20 cellular contexts compared by ENCODE assay signal in genomic region chr4:7983296-7983695, GRCh38. TPM values are rescaled to one million over a fixed set of nuclear protein-coding genes. Genes with fewer than 3 reads are reported as not detected.
DNase-seq lines count a peak whose midpoint lies in the region; ATAC-seq and TF ChIP-seq lines count a peak whose summit lies in the region.
"Had no signal": no experiment of that assay in that cellular context is flagged by ENCODE, and none has a peak within 500 bp of the region (broad histone marks: within the 10 kb centered on the region; RNA-seq: fewer than 3 reads in every experiment).

No MANE protein-coding gene starts in this region.

- WGBS in body of pancreas, 2 donors, result 94 to 96% methylated on average over 17 of the region's 17 CpGs

- no peak for TF ChIP-seq POLR2A in Peyer's patch (IDR thresholded peaks at IDR 0.05)
- TF ChIP-seq POLR2A in body of pancreas (IDR thresholded peaks at IDR 0.05), result no peak

- H3K27ac ChIP-seq in Peyer's patch, result peak overlapping the region in 3 of 4 donors; percentile 51 to 72 (median 57)
- no peak overlapping the region for H3K27ac ChIP-seq in colonic mucosa
- H3K27ac ChIP-seq in osteoblast (ENCODE audit: low read depth, low read length), result no peak overlapping the region
- H3K27ac ChIP-seq in body of pancreas, result no peak overlapping the region

- peak; percentile 60 for ATAC-seq in left colon
- ATAC-seq in body of pancreas, result no peak
- ATAC-seq: GM12878 had no signal

- TF ChIP-seq CTCF in Peyer's patch (IDR thresholded peaks at IDR 0.05) (no peak), colonic mucosa (IDR thresholded peaks at IDR 0.05) (no peak), osteoblast (IDR thresholded peaks at IDR 0.05; ENCODE audit: extremely low read depth, low read depth, low read length) (no peak), body of pancreas (IDR thresholded peaks at IDR 0.05) (no peak)

- no peaks in the 10 kb centered on the region for H4K20me1 ChIP-seq in osteoblast (ENCODE audit: insufficient read depth, low read length)

- H3K27me3 ChIP-seq in Peyer's patch, result no peaks in the 10 kb centered on the region
- no peaks in the 10 kb centered on the region for H3K27me3 ChIP-seq in colonic mucosa
- H3K27me3 ChIP-seq in osteoblast (ENCODE audit: insufficient read depth, low read length), result no peaks in the 10 kb centered on the region
- no peaks in the 10 kb centered on the region for H3K27me3 ChIP-seq in body of pancreas

- peak overlapping the region in 1 of 2 donors; percentile 66 for H3K9ac ChIP-seq in colonic mucosa (ENCODE audit: low read depth in 2 of 2, low read length in 2 of 2)

- peak overlapping the region in 1 of 4 donors; percentile 40 for H3K4me3 ChIP-seq in Peyer's patch
- H3K4me3 ChIP-seq in colonic mucosa, result no peak overlapping the region
- H3K4me3 ChIP-seq in osteoblast (ENCODE audit: insufficient read depth, low read length), result no peak overlapping the region
- H3K4me3 ChIP-seq in body of pancreas, result no peak overlapping the region
- H3K4me3 ChIP-seq: GM12878 had no signal

- H3K9me3 ChIP-seq in Peyer's patch (no peaks in the 10 kb centered on the region), colonic mucosa (no peaks in the 10 kb centered on the region), osteoblast (ENCODE audit: low read depth, low read length) (no peaks in the 10 kb centered on the region), body of pancreas (no peaks in the 10 kb centered on the region)

- intact Hi-C loops in colonic mucosa (cut with DNase I) (no loop called here), left colon (cut with DNase I, micrococcal nuclease) (loop anchor here in 1 of 2 donors (10.0 kb wide), 1 partner anchor 178 kb away; no protein-coding TSS in a partner anchor), body of pancreas (cut with DNase I) (loop anchor here (5.0 kb wide), 1 partner anchor 181 kb away; no protein-coding TSS in a partner anchor)

- no peak overlapping the region for H2AFZ ChIP-seq in osteoblast (ENCODE audit: low read length)

- peaks cover 15% of the 10 kb centered on the region for H3K79me2 ChIP-seq in osteoblast (ENCODE audit: insufficient read depth, low read length)

- no peaks in the 10 kb centered on the region for H3K36me3 ChIP-seq in Peyer's patch
- H3K36me3 ChIP-seq in colonic mucosa, result no peaks in the 10 kb centered on the region
- no peaks in the 10 kb centered on the region for H3K36me3 ChIP-seq in osteoblast (ENCODE audit: insufficient read depth, low read length)
- no peaks in the 10 kb centered on the region for H3K36me3 ChIP-seq in body of pancreas (replicated peaks in 1 of 2; ENCODE audit: insufficient read depth in 1 of 2, low read depth in 2 of 2)

- H3K4me2 ChIP-seq in osteoblast (ENCODE audit: insufficient read depth, low read length), result no peak overlapping the region

- peaks cover 0 to 44% (median 1%) of the 10 kb centered on the region in 4 donors for H3K4me1 ChIP-seq in Peyer's patch
- peaks cover 17% of the 10 kb centered on the region for H3K4me1 ChIP-seq in colonic mucosa
- peaks cover 22% of the 10 kb centered on the region for H3K4me1 ChIP-seq in osteoblast (ENCODE audit: insufficient read depth, low read length)
- H3K4me1 ChIP-seq in body of pancreas, result no peaks in the 10 kb centered on the region

- DNase-seq in Peyer's patch (peak in 2 of 3 donors; percentile 79 to 80), colonic mucosa (peak; percentile 78), left colon (peak; percentile 70 to 78), osteoblast (ENCODE audit: insufficient read length, low spot score, missing footprints) (peak; percentile 49), middle frontal gyrus (ENCODE audit: extremely low spot score, low spot score) (no peak), A172 (ENCODE audit: low spot score) (no peak), body of pancreas (no peak), RKO (ENCODE audit: low spot score) (no peak)
- DNase-seq: 8988T; C1 segment of cervical spinal cord; CD4-positive, CD25-positive, alpha-beta regulatory T cell; CD8-positive, alpha-beta memory T cell; COR-L47; DMS 273 treated with DMSO at 0.1 percent for 48 hours; DMS53; DND-41; EL; GOT3; H9 had no signal

RNA-seq across cellular contexts. Expression of gene AFAP1, which starts 43.6 kb away (rescaled TPM):
- total RNA-seq in Peyer's patch (10 to 100 TPM; 15.8 to 42.9 (median 31.3) TPM), colonic mucosa (10 to 100 TPM; 29.7 to 43.9 TPM), left colon (10 to 100 TPM; 41.2 to 46.2 TPM), osteoblast (101 and 106 TPM in 2 replicates), body of pancreas (10 to 100 TPM in 1 of 2 donors, 1 to 10 TPM in 1; 9.6 to 35.3 TPM)
- 29.9 and 32.9 TPM in 2 replicates for total RNA-seq in A172 (2014; rRNA removed; shearing (Covaris generic))

Comparison
In these comparisons a context has a peak if more than half of its experiments do, and no peak if none do; other contexts are left out.
1. DNase-seq: peak in Peyer's patch (2 of 3), colonic mucosa (single experiment), left colon (2 of 2) and osteoblast (single experiment); none in middle frontal gyrus (single experiment), A172 (single experiment), body of pancreas (0 of 4) and RKO (single experiment).
2. H3K27ac ChIP-seq: peak in Peyer's patch (3 of 4); none in colonic mucosa (single experiment), osteoblast (single experiment) and body of pancreas (0 of 4).